Comparison of ENCODE assay signal across 9 cellular contexts in genomic region chr19:48501446-48501960, GRCh38. TPM values are rescaled to one million over a fixed set of nuclear protein-coding genes. Genes with fewer than 3 reads are reported as not detected.
DNase-seq lines count a peak whose midpoint lies in the region; ATAC-seq, FAIRE-seq and TF ChIP-seq lines count a peak whose summit lies in the region.
"Had no signal": no experiment of that assay in that cellular context is flagged by ENCODE, and none has a peak within 500 bp of the region (broad histone marks: within the 10 kb centered on the region; RNA-seq: fewer than 3 reads in every experiment).

No MANE protein-coding gene starts in this region.

- peak; percentile 34 for ATAC-seq in GM21529 (IDR thresholded peaks at IDR 0.05; ENCODE audit: unreplicated experiment)

- H3K36me3 ChIP-seq in esophagus squamous epithelium (no peaks in the 10 kb centered on the region), small intestine (ENCODE audit: control insufficient read depth in 2 of 2, insufficient read depth in 2 of 2, low read length in 2 of 2) (no peaks in the 10 kb centered on the region)

- TF ChIP-seq POLR2A in esophagus squamous epithelium (IDR thresholded peaks at IDR 0.05) = peak in 1 of 4 donors; percentile 4

- H3K9me3 ChIP-seq in esophagus squamous epithelium = no peaks in the 10 kb centered on the region
- no peaks in the 10 kb centered on the region for H3K9me3 ChIP-seq in small intestine (ENCODE audit: control insufficient read depth, low read depth)

- H3K4me3 ChIP-seq in esophagus squamous epithelium (peak overlapping the region; percentile 30 to 59 (median 49)), small intestine (ENCODE audit: low read depth in 1 of 2, low read length in 2 of 2) (peak overlapping the region in 1 of 2 donors; percentile 37)

- no peak for FAIRE-seq in small intestine (lab: Jason Lieb, UNC)

- H3K27me3 ChIP-seq in esophagus squamous epithelium (peaks cover 0 to 52% (median 0%) of the 10 kb centered on the region in 4 donors), small intestine (ENCODE audit: control insufficient read depth in 2 of 2, insufficient read depth in 2 of 2, low read length in 2 of 2) (no peaks in the 10 kb centered on the region)

- peak; percentile 97 for DNase-seq in NCI-H2196 (lab: John Stamatoyannopoulos, UW; ENCODE audit: unreplicated experiment)
- peak; percentile 63 for DNase-seq in activated CD4-positive, CD25-positive, alpha-beta regulatory T cell treated with anti-CD3 and anti-CD28 coated beads, Interleukin-2, amount 50 U/mL, for 72 hours
- DNase-seq in esophagus squamous epithelium (lab: John Stamatoyannopoulos, UW) = no peak
- DNase-seq in small intestine = peak; percentile 97
- DNase-seq in NCI-H1694 (lab: John Stamatoyannopoulos, UW) = no peak
- DNase-seq in mesenteric fat pad (ENCODE audit: low spot score) = no peak
- DNase-seq in NCI-H524 treated with DMSO at 0.1 percent for 48 hours (lab: John Stamatoyannopoulos, UW) = no peak

- 5 to 8% methylated on average over 10 to 16 of the region's 17 CpGs for WGBS in esophagus squamous epithelium, 2 donors
- WGBS in small intestine, 3 donors = 1 to 4% (median 3%) methylated on average over 8 to 17 of the region's 17 CpGs

- TF ChIP-seq CTCF in esophagus squamous epithelium (IDR thresholded peaks at IDR 0.05) = no peak

- H3K27ac ChIP-seq in esophagus squamous epithelium = peak overlapping the region; percentile 57 to 85 (median 78)
- peak overlapping the region; percentile 53 to 64 for H3K27ac ChIP-seq in small intestine (ENCODE audit: low read depth in 1 of 2, low read length in 1 of 2)

- H3K4me1 ChIP-seq in esophagus squamous epithelium (peaks cover 0 to 62% (median 17%) of the 10 kb centered on the region in 3 donors), small intestine (ENCODE audit: control insufficient read depth in 2 of 2, insufficient read depth in 1 of 2, low read depth in 1 of 2, low read length in 1 of 2) (peaks cover 0 to 5% of the 10 kb centered on the region in 2 donors)

- intact Hi-C loops in esophagus squamous epithelium (cut with DNase I) = no loop called here

RNA-seq across cellular contexts. Expression of gene LMTK3, which starts 10.1 kb away (rescaled TPM):
- total RNA-seq in esophagus squamous epithelium (1 to 10 TPM; 2.1 to 7.8 (median 2.8) TPM), mesenteric fat pad (0.45 TPM)
- 1 to 10 TPM; 3.6 to 7.3 (median 6.9) TPM for polyA plus RNA-seq in small intestine
- total RNA-seq: glomerular endothelial cell had no signal

RNA-seq across cellular contexts. Expression of gene CYTH2, which starts 32.3 kb away (rescaled TPM):
- total RNA-seq in esophagus squamous epithelium (100 to 1,000 TPM in 1 of 4 donors, 10 to 100 TPM in 3; 40.8 to 101 (median 47.8) TPM), mesenteric fat pad (34.9 TPM)
- 10 to 100 TPM; 44.3 to 55.1 (median 54.6) TPM for polyA plus RNA-seq in small intestine

RNA-seq across cellular contexts. Expression of gene KCNJ14, which starts 46.1 kb away (rescaled TPM):
- 1 to 10 TPM in 1 of 4 donors, under 1 TPM in 3; 0.57 to 1.3 (median 0.92) TPM for total RNA-seq in esophagus squamous epithelium
- under 1 TPM; 0.22 to 0.43 (median 0.27) TPM for polyA plus RNA-seq in small intestine
- total RNA-seq in mesenteric fat pad = 1.0 TPM

RNA-seq across cellular contexts. Expression of gene SULT2B1, which starts 50.5 kb away (rescaled TPM):
- total RNA-seq in esophagus squamous epithelium (100 to 1,000 TPM in 2 of 4 donors, 10 to 100 TPM in 2; 84.8 to 253 (median 150) TPM), mesenteric fat pad (0.48 TPM)
- polyA plus RNA-seq in small intestine = 10 to 100 TPM; 12.0 to 28.1 (median 12.5) TPM
- total RNA-seq: glomerular endothelial cell had no signal

RNA-seq across cellular contexts. Expression of gene GRWD1, which starts 55.7 kb away (rescaled TPM):
- 10 to 100 TPM; 33.0 to 43.9 (median 34.6) TPM for total RNA-seq in esophagus squamous epithelium
- polyA plus RNA-seq in small intestine = 10 to 100 TPM in 1 of 3 donors, 1 to 10 TPM in 2; 5.6 to 18.4 (median 7.3) TPM
- 39.0 TPM for total RNA-seq in mesenteric fat pad

Comparison
In these comparisons a context has a peak if more than half of its experiments do, and no peak if none do; other contexts are left out.
1. DNase-seq: peak in NCI-H2196 (single experiment), activated CD4-positive, CD25-positive, alpha-beta regulatory T cell treated with anti-CD3 and anti-CD28 coated beads, Interleukin-2, amount 50 U/mL, for 72 hours (single experiment) and small intestine (single experiment); none in esophagus squamous epithelium (single experiment), NCI-H1694 (single experiment), mesenteric fat pad (single experiment) and NCI-H524 treated with DMSO at 0.1 percent for 48 hours (single experiment).